12 cellular contexts compared by ENCODE assay signal in genomic region chr12:93156091-93156490, GRCh38.
DNase-seq lines count a peak whose midpoint lies in the region; ATAC-seq lines count a peak whose summit lies in the region.
"Had no signal": no experiment of that assay in that cellular context is flagged by ENCODE, and none has a peak within 500 bp of the region (broad histone marks: within the 10 kb centered on the region; RNA-seq: fewer than 3 reads in every experiment).

No MANE protein-coding gene starts in this region.

- no peaks in the 10 kb centered on the region for H3F3A ChIP-seq in GM23248 (ENCODE audit: insufficient read depth)

- no peaks in the 10 kb centered on the region for H3K9me2 ChIP-seq in GM23248 (ENCODE audit: insufficient read depth)

- H3K36me3 ChIP-seq in stomach smooth muscle (ENCODE audit: control insufficient read depth in 2 of 2, insufficient read depth in 2 of 2, low read length in 2 of 2), result no peaks in the 10 kb centered on the region
- no peaks in the 10 kb centered on the region for H3K36me3 ChIP-seq in GM23248 (ENCODE audit: low read depth)

- H3K4me1 ChIP-seq in stomach smooth muscle (ENCODE audit: control insufficient read depth, insufficient read depth, low read length) (peaks cover 22% of the 10 kb centered on the region), GM23248 (ENCODE audit: insufficient read depth) (no peaks in the 10 kb centered on the region)

- no peak overlapping the region for H3K4me2 ChIP-seq in GM23248 (ENCODE audit: unreplicated experiment)

- no peak for ATAC-seq in GM21786 (IDR thresholded peaks at IDR 0.05; ENCODE audit: unreplicated experiment)
- ATAC-seq: SK-N-SH treated with all-trans-retinoic acid at 6 μM for 48 hours had no signal

- no peaks in the 10 kb centered on the region for H3K79me2 ChIP-seq in GM23248 (ENCODE audit: insufficient read depth)

- H2AFZ ChIP-seq in GM23248, result no peak overlapping the region

- peak overlapping the region; percentile 46 for H3K27ac ChIP-seq in stomach smooth muscle (ENCODE audit: low read length)
- H3K27ac ChIP-seq in GM23248, result no peak overlapping the region

- H3K27me3 ChIP-seq in stomach smooth muscle (ENCODE audit: control insufficient read depth in 1 of 2, insufficient read depth in 2 of 2, low read length in 2 of 2) (no peaks in the 10 kb centered on the region), GM23248 (replicated peaks; ENCODE audit: insufficient read depth) (no peaks in the 10 kb centered on the region)

- 61 to 74% methylated on average over 5 of the region's 5 CpGs for WGBS in GM23248 (ENCODE audit: low coverage in 1 of 2, low lambda C conversion rate in 2 of 2, missing lambda C conversion rate in 2 of 2), 2 experiments

- DNase-seq in NCI-H1694 treated with DMSO at 0.1 percent for 48 hours (lab: John Stamatoyannopoulos, UW) (peak; percentile 10), NCI-H1694 (lab: John Stamatoyannopoulos, UW) (no peak), NCI-H446 treated with DMSO at 0.1 percent for 48 hours (lab: John Stamatoyannopoulos, UW) (peak; percentile 51), islet precursor cell (peak; percentile 61), SHP77 (lab: John Stamatoyannopoulos, UW) (no peak), GM23248 (no peak)
- DNase-seq: activated naive CD4-positive, alpha-beta T cell treated with anti-CD3 and anti-CD28 coated beads, Interleukin-2, amount 10 ng/mL, durations not matched to agents 7 days and 5 days; HFFc6; small intestine had no signal

- H3K9ac ChIP-seq in stomach smooth muscle (ENCODE audit: low read length in 2 of 2), result peak overlapping the region in 1 of 2 donors; percentile 36
- H3K9ac ChIP-seq in GM23248, result no peak overlapping the region

- H3K4me3 ChIP-seq in stomach smooth muscle (ENCODE audit: low read length in 2 of 2) (peak overlapping the region; percentile 2 to 52), GM23248 (no peak overlapping the region)

- H3K9me3 ChIP-seq in stomach smooth muscle (ENCODE audit: control insufficient read depth in 2 of 2, low read length in 2 of 2) (no peaks in the 10 kb centered on the region), GM23248 (ENCODE audit: low read depth) (no peaks in the 10 kb centered on the region)

- in situ Hi-C loops in GM23248 (cut with MboI), result no loop called here

- H4K20me1 ChIP-seq in GM23248 (ENCODE audit: insufficient read depth), result no peaks in the 10 kb centered on the region

Comparison
In these comparisons a context has a peak if more than half of its experiments do, and no peak if none do; other contexts are left out.
1. DNase-seq: peak in NCI-H1694 treated with DMSO at 0.1 percent for 48 hours (single experiment), NCI-H446 treated with DMSO at 0.1 percent for 48 hours (single experiment) and islet precursor cell (single experiment); none in NCI-H1694 (single experiment), SHP77 (0 of 2) and GM23248 (single experiment).